ENCODE assay signal across 12 cellular contexts in the genomic region with DNA sequence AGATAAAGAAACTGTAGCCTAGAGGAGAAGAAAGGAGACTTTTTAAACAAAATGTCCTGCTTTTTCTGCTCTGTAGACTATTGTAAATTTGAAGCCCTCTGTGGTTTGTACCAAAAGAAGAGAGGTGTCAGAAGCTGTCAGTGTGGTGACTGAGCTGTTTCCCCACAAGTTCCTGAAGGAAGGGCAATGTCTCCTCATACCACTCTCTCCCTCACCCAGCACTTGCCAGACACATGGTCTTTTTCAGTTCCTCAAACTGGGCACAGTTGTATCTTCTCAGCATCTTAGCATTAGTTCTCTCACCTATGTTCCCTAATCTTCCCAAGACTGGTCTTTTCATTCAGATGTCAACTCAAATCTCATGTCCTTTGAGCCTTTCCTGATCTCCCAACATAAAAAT. TPM values are rescaled to one million over a fixed set of nuclear protein-coding genes. Genes with fewer than 3 reads are reported as not detected.
DNase-seq lines count a peak whose midpoint lies in the region; ATAC-seq, FAIRE-seq and TF ChIP-seq lines count a peak whose summit lies in the region.
"Had no signal": no experiment of that assay in that cellular context is flagged by ENCODE, and none has a peak within 500 bp of the region (broad histone marks: within the 10 kb centered on the region; RNA-seq: fewer than 3 reads in every experiment).

No MANE protein-coding gene starts in this region.

- DNase-seq in CD4-positive, CD25-positive, alpha-beta regulatory T cell = no peak
- peak in 1 of 2 experiments; percentile 80 for DNase-seq in HL-60 (ENCODE audit: low read depth in 1 of 2, low spot score in 1 of 2)
- peak; percentile 64 for DNase-seq in GM12878 (ENCODE audit: low read depth, low spot score)
- DNase-seq in HCEC 1CT = no peak
- DNase-seq in NCI-H187 (lab: John Stamatoyannopoulos, UW) = no peak
- no peak for DNase-seq in suprapubic skin (ENCODE audit: low spot score in 2 of 2)
- DNase-seq: BE2C, T-helper 9 cell had no signal

- H3K36me3 ChIP-seq in CD4-positive, CD25-positive, alpha-beta regulatory T cell (ENCODE audit: control insufficient read depth, insufficient read depth, low read length) = no peaks in the 10 kb centered on the region
- H3K36me3 ChIP-seq in GM12878 (ENCODE audit: control insufficient read depth in 2 of 2, insufficient read depth in 2 of 2, low read length in 1 of 2) (no peaks in the 10 kb centered on the region), suprapubic skin (no peaks in the 10 kb centered on the region)
- H3K36me3 ChIP-seq: BE2C, breast epithelium had no signal

- CTCF ChIA-PET in GM12878 (lab: Yijun Ruan, JAX) = no interaction called here

- SMC1A ChIA-PET in GM12878 (lab: Charles Lee; ENCODE audit: uncharacterized antibody, unreplicated experiment) = interaction anchor here (0.6 kb wide), 1 partner anchor 66 kb away, joined by 3 read pairs; no protein-coding TSS in a partner anchor

- peaks cover 23% of the 10 kb centered on the region for H3K27me3 ChIP-seq in CD4-positive, CD25-positive, alpha-beta regulatory T cell (ENCODE audit: control insufficient read depth, insufficient read depth, low read length)
- H3K27me3 ChIP-seq in HL-60 (ENCODE audit: insufficient read depth, poor library complexity, severe bottlenecking) (no peaks in the 10 kb centered on the region), GM12878 (replicated peaks in 1 of 2; ENCODE audit: control insufficient read depth in 2 of 2, insufficient read depth in 2 of 2, low read length in 1 of 2) (no peaks in the 10 kb centered on the region), suprapubic skin (no peaks in the 10 kb centered on the region)
- H3K27me3 ChIP-seq: BE2C, breast epithelium had no signal

- H3K4me3 ChIP-seq in CD4-positive, CD25-positive, alpha-beta regulatory T cell (ENCODE audit: low read depth, low read length) = no peak overlapping the region
- H3K4me3 ChIP-seq in HL-60 (replicated peaks; ENCODE audit: insufficient read depth, low read length) (no peak overlapping the region), GM12878 (no peak overlapping the region), suprapubic skin (no peak overlapping the region)
- H3K4me3 ChIP-seq: breast epithelium had no signal

- FAIRE-seq in GM12878 (lab: Jason Lieb, UNC) = no peak

- H4K20me1 ChIP-seq in GM12878 (ENCODE audit: control insufficient read depth, insufficient read depth) = no peaks in the 10 kb centered on the region

- H3K27me3 Mint-ChIP-seq in CD4-positive, CD25-positive, alpha-beta regulatory T cell = peaks cover 43% of the 10 kb centered on the region

- RAD21 ChIA-PET in GM12878 (lab: Charles Lee; ENCODE audit: unreplicated experiment) = no interaction called here

- no peaks in the 10 kb centered on the region for H3K79me2 ChIP-seq in GM12878 (ENCODE audit: control insufficient read depth, insufficient read depth, low read length)

- no peaks in the 10 kb centered on the region for H3K9me3 ChIP-seq in CD4-positive, CD25-positive, alpha-beta regulatory T cell (ENCODE audit: control insufficient read depth in 2 of 2, low read length in 2 of 2)
- H3K9me3 ChIP-seq in GM12878 (replicated peaks; ENCODE audit: control insufficient read depth, insufficient read depth, low read length) (no peaks in the 10 kb centered on the region), suprapubic skin (no peaks in the 10 kb centered on the region)
- H3K9me3 ChIP-seq: BE2C, breast epithelium had no signal

- no peak overlapping the region for H3K27ac ChIP-seq in CD4-positive, CD25-positive, alpha-beta regulatory T cell (ENCODE audit: insufficient read depth, low read length, poor library complexity, severe bottlenecking)
- H3K27ac ChIP-seq in HL-60 (replicated peaks) = peak overlapping the region; percentile 46
- H3K27ac ChIP-seq in GM12878 (ENCODE audit: control insufficient read depth, insufficient read depth) = no peak overlapping the region
- no peak overlapping the region for H3K27ac ChIP-seq in suprapubic skin
- H3K27ac ChIP-seq: breast epithelium had no signal

- TF ChIP-seq CTCF in HL-60 (IDR thresholded peaks at IDR 0.05; ENCODE audit: insufficient read depth, low read length) = no peak
- TF ChIP-seq CTCF in GM12878 (IDR thresholded peaks at IDR 0.05 in 2 of 3, conservative IDR thresholded peaks at IDR 0.05 in 1 of 3; ENCODE audit: control insufficient read depth in 2 of 3, extremely low read depth in 1 of 3, insufficient read depth in 1 of 3, low read depth in 3 of 3, low read length in 3 of 3) = no peak
- no peak for TF ChIP-seq CTCF in suprapubic skin (IDR thresholded peaks at IDR 0.05)

- peak; percentile 28 to 37 for ATAC-seq in CD4-positive, CD25-positive, alpha-beta regulatory T cell (ENCODE audit: low read depth in 2 of 2)
- ATAC-seq in GM21367 (IDR thresholded peaks at IDR 0.05; ENCODE audit: unreplicated experiment) (peak; percentile 77), GM12878 (peak; percentile 89), GM19351 (IDR thresholded peaks at IDR 0.05; ENCODE audit: unreplicated experiment) (no peak)

- intact Hi-C loops in GM12878 (cut with micrococcal nuclease; ENCODE audit: unreplicated experiment) = loop anchor here (5.0 to 10.0 kb wide), 3 partner anchors 67 to 245 kb away; partner anchors contain the start of gene DIXDC1

- H3K9me3 Mint-ChIP-seq in CD4-positive, CD25-positive, alpha-beta regulatory T cell = peaks cover 0 to 6% (median 0%) of the 10 kb centered on the region in 7 donors
- H3K9me3 Mint-ChIP-seq: activated T-helper 1 cell treated with anti-CD3 and anti-CD28 coated beads, Interleukin-12 subunit alpha, Interleukin-12 subunit beta, Interleukin-2, Interleukin-4 antibody, amounts not matched to agents 30 ng/mL and 10 ng/mL and 1 ng/mL, durations not matched to agents 14 hours and 24 hours and 36 hours had no signal

- no peak for TF ChIP-seq POLR2A in GM12878 (IDR thresholded peaks at IDR 0.05; ENCODE audit: low read depth, low read length)
- TF ChIP-seq POLR2A in suprapubic skin (IDR thresholded peaks at IDR 0.05) = no peak

- no peak for TF ChIP-seq RAD21 in GM12878 (IDR thresholded peaks at IDR 0.05; ENCODE audit: insufficient read depth, low read depth, low read length)

- in situ Hi-C loops in GM12878 (cut with MboI) = no loop called here

- H3K27ac Mint-ChIP-seq in CD4-positive, CD25-positive, alpha-beta regulatory T cell = no peak overlapping the region
- H3K27ac Mint-ChIP-seq: activated T-helper 1 cell treated with anti-CD3 and anti-CD28 coated beads, Interleukin-12 subunit alpha, Interleukin-12 subunit beta, Interleukin-2, Interleukin-4 antibody, amounts not matched to agents 30 ng/mL and 10 ng/mL and 1 ng/mL, durations not matched to agents 14 hours and 24 hours and 36 hours had no signal

- H2AFZ ChIP-seq in GM12878 (ENCODE audit: control insufficient read depth, low read depth, low read length) = no peak overlapping the region

- H3K4me1 ChIP-seq in CD4-positive, CD25-positive, alpha-beta regulatory T cell (ENCODE audit: control insufficient read depth, insufficient read depth, low read length, poor library complexity, severe bottlenecking) = peaks cover 5% of the 10 kb centered on the region
- H3K4me1 ChIP-seq in GM12878 (ENCODE audit: control insufficient read depth, insufficient read depth, low read length) = peaks cover 8% of the 10 kb centered on the region
- H3K4me1 ChIP-seq in suprapubic skin = peaks cover 7% of the 10 kb centered on the region
- H3K4me1 ChIP-seq: breast epithelium had no signal

- POLR2A ChIA-PET in GM12878 (lab: Charles Lee) = no interaction called here

- no peak overlapping the region for H3K4me2 ChIP-seq in GM12878 (ENCODE audit: control insufficient read depth, insufficient read depth)

- peaks cover 6 to 9% (median 8%) of the 10 kb centered on the region in 4 donors for H3K4me1 Mint-ChIP-seq in CD4-positive, CD25-positive, alpha-beta regulatory T cell

- H3K36me3 Mint-ChIP-seq in CD4-positive, CD25-positive, alpha-beta regulatory T cell = no peaks in the 10 kb centered on the region

- TF ChIP-seq EP300 in GM12878 (IDR thresholded peaks at IDR 0.05; ENCODE audit: borderline replicate concordance in 1 of 2, control insufficient read depth in 1 of 2, low read depth in 2 of 2, low read length in 2 of 2) = no peak
- TF ChIP-seq EP300 in suprapubic skin (IDR thresholded peaks at IDR 0.05) = no peak

- no peak overlapping the region for H3K9ac ChIP-seq in GM12878 (ENCODE audit: control insufficient read depth, insufficient read depth, low read length)

- H3K4me3 Mint-ChIP-seq in CD4-positive, CD25-positive, alpha-beta regulatory T cell = no peak overlapping the region
- H3K4me3 Mint-ChIP-seq: activated T-helper 1 cell treated with anti-CD3 and anti-CD28 coated beads, Interleukin-12 subunit alpha, Interleukin-12 subunit beta, Interleukin-2, Interleukin-4 antibody, amounts not matched to agents 30 ng/mL and 10 ng/mL and 1 ng/mL, durations not matched to agents 14 hours and 24 hours and 36 hours had no signal

- no TSS peak for BruUV-seq in GM12878 (replicated peaks; lab: Mats Ljungman, UMichigan)

RNA-seq across cellular contexts. Expression of gene BCO2, which starts 4.3 kb away (rescaled TPM):
- total RNA-seq in CD4-positive, CD25-positive, alpha-beta regulatory T cell = 0.81 TPM
- not detected for polyA plus RNA-seq in CD4-positive, CD25-positive, alpha-beta regulatory T cell
- 8.0 and 11.3 TPM in 2 replicates for total RNA-seq in GM12878 (2013; cell fraction: nucleolus; rRNA removed)
- total RNA-seq in GM12878 (2014; rRNA removed) (0.51 and 0.54 TPM in 2 replicates), GM12878 (2014; rRNA removed; fragmentation: Illumina TruSeq; extraction: Trizol) (0.63 and 0.74 TPM in 2 replicates), GM12878 (2021) (0.51 and 0.56 TPM in 2 replicates), suprapubic skin (10 to 100 TPM in 1 of 4 donors, 1 to 10 TPM in 3; 1.2 to 28.2 (median 2.7) TPM)
- polyA plus RNA-seq in GM12878 (2011; ENCODE audit: low read depth) = 1.0 TPM
- polyA plus RNA-seq in GM12878 (2011; rRNA removed) (1.0 and 2.4 TPM in 2 replicates), GM12878 (2014; fragmentation: Illumina TruSeq; extraction: Trizol) (0.13 and 0.62 TPM in 2 replicates), GM12878 (2014; fragmentation: Nextera tagmentation; extraction: Ambion mirVana) (under 1 TPM; 0.29 to 0.42 TPM), GM12878 (2014; rRNA removed) (0.77 and 1.7 TPM in 2 replicates), GM12878 (2016; fragmentation: Nextera tagmentation; extraction: Ambion mirVana) (under 1 TPM; 0.53 to 0.70 TPM)
- polyA plus RNA-seq in GM12878 (2011; cell fraction: cytosol; rRNA removed) = 0.24 and 0.30 TPM in 2 replicates
- polyA plus RNA-seq in GM12878 (2011; cell fraction: nucleus; rRNA removed) = 2.5 TPM in 2 replicates
- polyA plus RNA-seq in GM12878 (2012) = 0.60 and 1.0 TPM in 2 replicates
- 0.36 and 0.51 TPM in 2 replicates for polyA minus RNA-seq in GM12878 (2011; rRNA and poly(A)+ RNA removed)
- not detected in 2 replicates for polyA minus RNA-seq in GM12878 (2011; cell fraction: cytosol; rRNA and poly(A)+ RNA removed)
- polyA minus RNA-seq in GM12878 (2011; cell fraction: nucleus; rRNA and poly(A)+ RNA removed) = 0.48 and 2.1 TPM in 2 replicates

RNA-seq across cellular contexts. Expression of gene TEX12, which starts 12.4 kb away (rescaled TPM):
- total RNA-seq in CD4-positive, CD25-positive, alpha-beta regulatory T cell = 0.67 TPM
- under 1 TPM in 1 of 4 donors, not detected in 3; 0.44 TPM for polyA plus RNA-seq in CD4-positive, CD25-positive, alpha-beta regulatory T cell
- 1.1 and 2.4 TPM in 2 replicates for total RNA-seq in GM12878 (2013; cell fraction: nucleolus; rRNA removed)
- total RNA-seq in GM12878 (2014; rRNA removed) = 0.16 TPM in 1 of 2 replicates, not detected in the other
- 0.18 and 0.41 TPM in 2 replicates for total RNA-seq in GM12878 (2014; rRNA removed; fragmentation: Illumina TruSeq; extraction: Trizol)
- total RNA-seq in GM12878 (2021) = 0.51 TPM in 1 of 2 replicates, not detected in the other
- polyA plus RNA-seq in GM12878 (2011; ENCODE audit: low read depth) = not detected
- polyA plus RNA-seq in GM12878 (2011; rRNA removed) = 0.11 and 0.27 TPM in 2 replicates
- polyA plus RNA-seq in GM12878 (2011; cell fraction: cytosol; rRNA removed) = 0.07 TPM in 1 of 2 replicates, not detected in the other
- 0.13 and 0.19 TPM in 2 replicates for polyA plus RNA-seq in GM12878 (2011; cell fraction: nucleus; rRNA removed)
- 0.32 TPM in 1 of 2 replicates, not detected in the other for polyA plus RNA-seq in GM12878 (2012)
- polyA plus RNA-seq in GM12878 (2014; fragmentation: Illumina TruSeq; extraction: Trizol) = 0.50 and 1.1 TPM in 2 replicates
- 1 to 10 TPM in 1 of 2 experiments, under 1 TPM in 1; 0.79 to 1.3 TPM for polyA plus RNA-seq in GM12878 (2014; fragmentation: Nextera tagmentation; extraction: Ambion mirVana)
- polyA plus RNA-seq in GM12878 (2014; rRNA removed) = 0.14 and 0.29 TPM in 2 replicates
- under 1 TPM; 0.28 to 0.68 TPM for polyA plus RNA-seq in GM12878 (2016; fragmentation: Nextera tagmentation; extraction: Ambion mirVana)
- not detected in 2 replicates for polyA minus RNA-seq in GM12878 (2011; rRNA and poly(A)+ RNA removed)
- not detected in 2 replicates for polyA minus RNA-seq in GM12878 (2011; cell fraction: cytosol; rRNA and poly(A)+ RNA removed)
- polyA minus RNA-seq in GM12878 (2011; cell fraction: nucleus; rRNA and poly(A)+ RNA removed) = 0.38 TPM in 1 of 2 replicates, not detected in the other
- 1 to 10 TPM in 2 of 4 donors, not detected in 2; 1.1 to 1.2 TPM for total RNA-seq in suprapubic skin
- total RNA-seq: activated T-helper 1 cell treated with anti-CD3 and anti-CD28 coated beads, Interleukin-12 subunit alpha, Interleukin-12 subunit beta, Interleukin-2, Interleukin-4 antibody, amounts not matched to agents 30 ng/mL and 10 ng/mL and 1 ng/mL, durations not matched to agents 14 hours and 24 hours and 36 hours had no signal

RNA-seq across cellular contexts. Expression of gene IL18, which starts 15.7 kb away (rescaled TPM):
- 1.4 TPM for total RNA-seq in CD4-positive, CD25-positive, alpha-beta regulatory T cell
- not detected for polyA plus RNA-seq in CD4-positive, CD25-positive, alpha-beta regulatory T cell
- total RNA-seq in GM12878 (2013; cell fraction: nucleolus; rRNA removed) = not detected in 2 replicates
- 0.11 and 0.17 TPM in 2 replicates for total RNA-seq in GM12878 (2014; rRNA removed)
- total RNA-seq in GM12878 (2014; rRNA removed; fragmentation: Illumina TruSeq; extraction: Trizol) = 0.32 and 0.40 TPM in 2 replicates
- total RNA-seq in GM12878 (2021) = 0.21 and 0.24 TPM in 2 replicates
- 0.66 TPM for polyA plus RNA-seq in GM12878 (2011; ENCODE audit: low read depth)
- 0.12 TPM in 1 of 2 replicates, not detected in the other for polyA plus RNA-seq in GM12878 (2011; rRNA removed)
- polyA plus RNA-seq in GM12878 (2011; cell fraction: cytosol; rRNA removed) = not detected in 2 replicates
- not detected in 2 replicates for polyA plus RNA-seq in GM12878 (2011; cell fraction: nucleus; rRNA removed)
- 0.65 and 1.2 TPM in 2 replicates for polyA plus RNA-seq in GM12878 (2012)
- 0.38 TPM in 1 of 2 replicates, not detected in the other for polyA plus RNA-seq in GM12878 (2014; fragmentation: Illumina TruSeq; extraction: Trizol)
- polyA plus RNA-seq in GM12878 (2014; fragmentation: Nextera tagmentation; extraction: Ambion mirVana) = under 1 TPM; 0.40 to 0.42 TPM
- polyA plus RNA-seq in GM12878 (2014; rRNA removed) = 0.27 and 0.34 TPM in 2 replicates
- polyA plus RNA-seq in GM12878 (2016; fragmentation: Nextera tagmentation; extraction: Ambion mirVana) = under 1 TPM; 0.15 to 0.19 TPM
- polyA minus RNA-seq in GM12878 (2011; rRNA and poly(A)+ RNA removed) = not detected in 2 replicates
- polyA minus RNA-seq in GM12878 (2011; cell fraction: cytosol; rRNA and poly(A)+ RNA removed) = not detected in 2 replicates
- not detected in 2 replicates for polyA minus RNA-seq in GM12878 (2011; cell fraction: nucleus; rRNA and poly(A)+ RNA removed)
- total RNA-seq in suprapubic skin = 100 to 1,000 TPM; 161 to 329 (median 184) TPM

RNA-seq across cellular contexts. Expression of gene PTS, which starts 46.6 kb away (rescaled TPM):
- 71.5 TPM for total RNA-seq in CD4-positive, CD25-positive, alpha-beta regulatory T cell
- polyA plus RNA-seq in CD4-positive, CD25-positive, alpha-beta regulatory T cell = 10 to 100 TPM in 2 of 4 donors, 1 to 10 TPM in 2; 7.1 to 12.0 (median 10.4) TPM
- total RNA-seq in GM12878 (2013; cell fraction: nucleolus; rRNA removed) = 43.8 and 49.1 TPM in 2 replicates
- total RNA-seq in GM12878 (2014; rRNA removed) (11.7 and 16.9 TPM in 2 replicates), GM12878 (2014; rRNA removed; fragmentation: Illumina TruSeq; extraction: Trizol) (13.1 and 13.2 TPM in 2 replicates), GM12878 (2021) (12.3 and 14.0 TPM in 2 replicates), suprapubic skin (10 to 100 TPM; 22.1 to 39.2 (median 32.5) TPM)
- 6.2 TPM for polyA plus RNA-seq in GM12878 (2011; ENCODE audit: low read depth)
- polyA plus RNA-seq in GM12878 (2011; rRNA removed) (15.0 and 20.2 TPM in 2 replicates), GM12878 (2014; fragmentation: Illumina TruSeq; extraction: Trizol) (11.9 and 12.4 TPM in 2 replicates), GM12878 (2014; fragmentation: Nextera tagmentation; extraction: Ambion mirVana) (10 to 100 TPM; 45.0 to 47.6 TPM), GM12878 (2014; rRNA removed) (15.5 and 15.9 TPM in 2 replicates), GM12878 (2016; fragmentation: Nextera tagmentation; extraction: Ambion mirVana) (10 to 100 TPM; 39.4 to 40.3 TPM)
- 6.8 and 7.3 TPM in 2 replicates for polyA plus RNA-seq in GM12878 (2011; cell fraction: cytosol; rRNA removed)
- polyA plus RNA-seq in GM12878 (2011; cell fraction: nucleus; rRNA removed) = 11.8 and 13.1 TPM in 2 replicates
- 9.4 and 13.9 TPM in 2 replicates for polyA plus RNA-seq in GM12878 (2012)
- 9.4 and 13.6 TPM in 2 replicates for polyA minus RNA-seq in GM12878 (2011; rRNA and poly(A)+ RNA removed)
- polyA minus RNA-seq in GM12878 (2011; cell fraction: cytosol; rRNA and poly(A)+ RNA removed) = 1.9 and 4.0 TPM in 2 replicates
- 9.2 and 17.0 TPM in 2 replicates for polyA minus RNA-seq in GM12878 (2011; cell fraction: nucleus; rRNA and poly(A)+ RNA removed)

Comparison
In these comparisons a context has a peak if more than half of its experiments do, and no peak if none do; other contexts are left out.
1. RNA of gene IL18, which starts 15.7 kb away (total RNA-seq): 161 to 329 TPM in suprapubic skin; 1.4 TPM in CD4-positive, CD25-positive, alpha-beta regulatory T cell (single experiment) and 0.11 to 0.40 TPM in GM12878; every median in the first group is over 10 times any median in the second.